In genomic region chr6:112202639-112203341, GRCh38 we compare ENCODE assay signal across 9 cellular contexts. TPM values are rescaled to one million over a fixed set of nuclear protein-coding genes. Genes with fewer than 3 reads are reported as not detected.
DNase-seq lines count a peak whose midpoint lies in the region; ATAC-seq lines count a peak whose summit lies in the region.
"Had no signal": no experiment of that assay in that cellular context is flagged by ENCODE, and none has a peak within 500 bp of the region (broad histone marks: within the 10 kb centered on the region; RNA-seq: fewer than 3 reads in every experiment).

No MANE protein-coding gene starts in this region.

- H3K9me3 Mint-ChIP-seq in stimulated activated memory B cell treated with anti-CD40 and anti-IgM and Interleukin-4, amounts not matched to agents 10 μg/mL and 1 μg/mL and 100 μg/mL, for 72 hours, result no peaks in the 10 kb centered on the region
- H3K9me3 Mint-ChIP-seq in naive thymus-derived CD8-positive, alpha-beta T cell, result peaks cover 0 to 5% (median 0%) of the 10 kb centered on the region in 9 donors
- H3K9me3 Mint-ChIP-seq: activated naive CD4-positive, alpha-beta T cell treated with anti-CD3 and anti-CD28 coated beads, Interleukin-2, amount 50 U/mL, for 24 hours had no signal

- H3K27me3 Mint-ChIP-seq in stimulated activated memory B cell treated with anti-CD40 and anti-IgM and Interleukin-4, amounts not matched to agents 10 μg/mL and 1 μg/mL and 100 μg/mL, for 72 hours, result peaks cover 24% of the 10 kb centered on the region
- H3K27me3 Mint-ChIP-seq in naive thymus-derived CD8-positive, alpha-beta T cell, result peaks cover 7 to 28% (median 11%) of the 10 kb centered on the region in 5 donors

- POLR2A ChIA-PET in naive thymus-derived CD8-positive, alpha-beta T cell (lab: Charles Lee), result no interaction called here

- H3K4me3 Mint-ChIP-seq in stimulated activated memory B cell treated with anti-CD40 and anti-IgM and Interleukin-4, amounts not matched to agents 10 μg/mL and 1 μg/mL and 100 μg/mL, for 72 hours, result no peak overlapping the region
- H3K4me3 Mint-ChIP-seq in naive thymus-derived CD8-positive, alpha-beta T cell, result no peak overlapping the region
- H3K4me3 Mint-ChIP-seq: activated naive CD4-positive, alpha-beta T cell treated with anti-CD3 and anti-CD28 coated beads, Interleukin-2, amount 50 U/mL, for 24 hours had no signal

- H3K27ac Mint-ChIP-seq in stimulated activated memory B cell treated with anti-CD40 and anti-IgM and Interleukin-4, amounts not matched to agents 10 μg/mL and 1 μg/mL and 100 μg/mL, for 72 hours, result no peak overlapping the region
- no peak overlapping the region for H3K27ac Mint-ChIP-seq in naive thymus-derived CD8-positive, alpha-beta T cell
- H3K27ac Mint-ChIP-seq: activated naive CD4-positive, alpha-beta T cell treated with anti-CD3 and anti-CD28 coated beads, Interleukin-2, amount 50 U/mL, for 24 hours had no signal

- H3K36me3 Mint-ChIP-seq in stimulated activated memory B cell treated with anti-CD40 and anti-IgM and Interleukin-4, amounts not matched to agents 10 μg/mL and 1 μg/mL and 100 μg/mL, for 72 hours, result no peaks in the 10 kb centered on the region
- no peaks in the 10 kb centered on the region for H3K36me3 Mint-ChIP-seq in naive thymus-derived CD8-positive, alpha-beta T cell
- H3K36me3 Mint-ChIP-seq: IgD-negative memory B cell had no signal

- ATAC-seq in GM19395 (IDR thresholded peaks at IDR 0.05; ENCODE audit: unreplicated experiment), result peak; percentile 81
- peak; percentile 86 for ATAC-seq in HG03097 (IDR thresholded peaks at IDR 0.05; ENCODE audit: low FRiP score, unreplicated experiment)
- ATAC-seq in stimulated activated memory B cell treated with anti-CD40 and anti-IgM and Interleukin-4, amounts not matched to agents 10 μg/mL and 1 μg/mL and 100 μg/mL, for 72 hours, result peak; percentile 62
- ATAC-seq in naive thymus-derived CD8-positive, alpha-beta T cell, result no peak
- ATAC-seq in HG03378 (IDR thresholded peaks at IDR 0.05; ENCODE audit: unreplicated experiment), result no peak

- H3K4me1 Mint-ChIP-seq in stimulated activated memory B cell treated with anti-CD40 and anti-IgM and Interleukin-4, amounts not matched to agents 10 μg/mL and 1 μg/mL and 100 μg/mL, for 72 hours, result peaks cover 14% of the 10 kb centered on the region
- H3K4me1 Mint-ChIP-seq in naive thymus-derived CD8-positive, alpha-beta T cell, result no peaks in the 10 kb centered on the region
- H3K4me1 Mint-ChIP-seq: activated naive CD4-positive, alpha-beta T cell treated with anti-CD3 and anti-CD28 coated beads, Interleukin-2, amount 50 U/mL, for 24 hours had no signal

- DNase-seq in brain pericyte (ENCODE audit: low read depth, low spot score), result peak; percentile 75
- DNase-seq in naive thymus-derived CD8-positive, alpha-beta T cell, result no peak
- DNase-seq in DMS153 (lab: John Stamatoyannopoulos, UW), result no peak

RNA-seq across cellular contexts. Expression of gene LAMA4, which starts 51.6 kb away (rescaled TPM):
- total RNA-seq in naive thymus-derived CD8-positive, alpha-beta T cell, result not detected
- polyA plus RNA-seq in naive thymus-derived CD8-positive, alpha-beta T cell, result not detected
- polyA plus RNA-seq: IgD-negative memory B cell had no signal

Comparison
In these comparisons a context has a peak if more than half of its experiments do, and no peak if none do; other contexts are left out.
1. ATAC-seq: peak in GM19395 (single experiment), HG03097 (single experiment) and stimulated activated memory B cell treated with anti-CD40 and anti-IgM and Interleukin-4, amounts not matched to agents 10 μg/mL and 1 μg/mL and 100 μg/mL, for 72 hours (single experiment); none in naive thymus-derived CD8-positive, alpha-beta T cell (0 of 2) and HG03378 (single experiment).